ENCODE assay signal across 17 cellular contexts in the genomic region with DNA sequence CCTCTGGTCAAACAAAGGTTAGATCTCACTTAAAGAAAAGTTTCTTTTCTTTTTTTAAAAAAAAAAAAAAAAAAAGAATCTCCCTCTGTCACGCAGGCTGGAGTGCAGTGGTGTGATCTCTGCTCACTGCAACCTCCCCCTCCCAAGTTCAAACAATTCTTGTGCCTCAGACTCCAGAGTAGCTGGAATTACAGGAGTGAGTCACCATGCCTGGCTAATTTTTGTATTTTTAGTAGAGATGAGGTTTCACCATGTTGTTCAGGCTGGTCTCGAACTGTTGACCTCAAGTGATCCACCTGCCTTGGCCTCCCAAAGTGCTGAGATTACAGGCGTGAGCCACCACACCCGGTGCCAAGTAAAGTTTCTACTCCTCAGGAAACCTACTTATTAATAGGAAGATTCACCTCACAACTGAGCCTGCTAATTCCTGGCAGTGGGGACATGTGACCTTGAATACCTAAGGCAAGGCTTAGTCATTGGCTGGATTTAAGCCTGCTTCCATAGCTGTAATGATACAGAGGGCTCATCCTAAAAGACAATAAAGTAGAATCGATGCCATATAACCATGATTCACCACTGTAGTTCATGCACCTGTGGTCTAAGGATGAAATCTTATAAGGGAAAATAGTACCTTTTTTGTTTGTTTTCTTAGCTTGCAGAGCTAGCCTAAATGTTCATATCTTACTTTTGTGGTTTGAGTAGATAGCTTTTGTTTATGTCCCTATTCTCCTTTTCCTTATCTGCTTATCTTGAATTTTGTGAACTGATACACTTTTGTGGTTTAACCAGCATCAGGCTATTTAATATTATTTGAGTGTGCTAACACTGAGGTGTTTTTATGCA. TPM values are rescaled to one million over a fixed set of nuclear protein-coding genes. Genes with fewer than 3 reads are reported as not detected.
DNase-seq lines count a peak whose midpoint lies in the region; ATAC-seq, FAIRE-seq and TF ChIP-seq lines count a peak whose summit lies in the region.
"Had no signal": no experiment of that assay in that cellular context is flagged by ENCODE, and none has a peak within 500 bp of the region (broad histone marks: within the 10 kb centered on the region; RNA-seq: fewer than 3 reads in every experiment).

No MANE protein-coding gene starts in this region.

- H3K36me3 Mint-ChIP-seq in stimulated activated memory B cell treated with anti-CD40 and anti-IgM and Interleukin-4, amounts not matched to agents 10 μg/mL and 1 μg/mL and 100 μg/mL, for 72 hours = no peaks in the 10 kb centered on the region

- no peaks in the 10 kb centered on the region for H3K27me3 Mint-ChIP-seq in stimulated activated memory B cell treated with anti-CD40 and anti-IgM and Interleukin-4, amounts not matched to agents 10 μg/mL and 1 μg/mL and 100 μg/mL, for 72 hours

- no peak overlapping the region for H3K4me3 ChIP-seq in bronchial epithelial cell (ENCODE audit: low read depth, low read length)
- H3K4me3 ChIP-seq: dorsolateral prefrontal cortex, skin epidermis, stomach had no signal

- H3K27ac Mint-ChIP-seq in stimulated activated memory B cell treated with anti-CD40 and anti-IgM and Interleukin-4, amounts not matched to agents 10 μg/mL and 1 μg/mL and 100 μg/mL, for 72 hours = no peak overlapping the region
- H3K27ac Mint-ChIP-seq: activated T-helper 2 cell treated with anti-CD3 and anti-CD28 coated beads, Interferon-gamma antibody, Interleukin-2, Interleukin-4, amounts not matched to agents 10 μg/mL and 5 μg/mL and 100 μg/mL, durations not matched to agents 14 hours and 24 hours and 36 hours had no signal

- no peak for TF ChIP-seq CTCF in bronchial epithelial cell (IDR thresholded peaks at IDR 0.05; ENCODE audit: insufficient read depth, low read length, severe bottlenecking)

- peak; percentile 23 for DNase-seq in NCI-H2196 (lab: John Stamatoyannopoulos, UW; ENCODE audit: unreplicated experiment)
- no peak for DNase-seq in NCI-H2196 treated with DMSO at 0.1 percent for 48 hours (lab: John Stamatoyannopoulos, UW; ENCODE audit: unreplicated experiment)
- peak; percentile 87 for DNase-seq in M059J (ENCODE audit: low read depth)
- DNase-seq in bronchial epithelial cell (ENCODE audit: low read depth) = peak; percentile 27
- peak; percentile 23 for DNase-seq in urothelium cell line (ENCODE audit: low spot score)
- no peak for DNase-seq in activated naive CD4-positive, alpha-beta T cell treated with anti-CD3 and anti-CD28 coated beads, Interleukin-2, amount 50 U/mL, for 16 hours
- DNase-seq: activated CD4-positive, alpha-beta T cell treated with anti-CD3 and anti-CD28 coated beads, Interleukin-2, amount 50 U/mL, for 48 hours; anterior cingulate cortex; dorsolateral prefrontal cortex; NCI-H1105; NCI-H524 treated with DMSO at 0.1 percent for 48 hours; stomach had no signal

- FAIRE-seq in bronchial epithelial cell (lab: Jason Lieb, UNC) (no peak), urothelium cell line (lab: Jason Lieb, UNC) (no peak)
- FAIRE-seq: frontal cortex had no signal

- no peaks in the 10 kb centered on the region for H3K27me3 ChIP-seq in bronchial epithelial cell (ENCODE audit: control insufficient read depth, insufficient read depth, low read length)

- no peaks in the 10 kb centered on the region for H3K4me1 Mint-ChIP-seq in stimulated activated memory B cell treated with anti-CD40 and anti-IgM and Interleukin-4, amounts not matched to agents 10 μg/mL and 1 μg/mL and 100 μg/mL, for 72 hours

- H3K4me3 Mint-ChIP-seq in stimulated activated memory B cell treated with anti-CD40 and anti-IgM and Interleukin-4, amounts not matched to agents 10 μg/mL and 1 μg/mL and 100 μg/mL, for 72 hours = no peak overlapping the region

- no peaks in the 10 kb centered on the region for H3K36me3 ChIP-seq in bronchial epithelial cell (ENCODE audit: control insufficient read depth, insufficient read depth, low read length)
- H3K36me3 ChIP-seq: stomach had no signal

- peaks cover 2% of the 10 kb centered on the region for H3K9me3 Mint-ChIP-seq in stimulated activated memory B cell treated with anti-CD40 and anti-IgM and Interleukin-4, amounts not matched to agents 10 μg/mL and 1 μg/mL and 100 μg/mL, for 72 hours
- H3K9me3 Mint-ChIP-seq: activated T-helper 2 cell treated with anti-CD3 and anti-CD28 coated beads, Interferon-gamma antibody, Interleukin-2, Interleukin-4, amounts not matched to agents 10 μg/mL and 5 μg/mL and 100 μg/mL, durations not matched to agents 14 hours and 24 hours and 36 hours had no signal

- ATAC-seq in GM21723 (IDR thresholded peaks at IDR 0.05; ENCODE audit: unreplicated experiment) = no peak
- no peak for ATAC-seq in stimulated activated memory B cell treated with anti-CD40 and anti-IgM and Interleukin-4, amounts not matched to agents 10 μg/mL and 1 μg/mL and 100 μg/mL, for 72 hours

RNA-seq across cellular contexts. Expression of gene RBMS3, which starts 24.8 kb away (rescaled TPM):
- total RNA-seq in M059J (2014; rRNA removed; shearing (Covaris generic)) = 7.9 and 12.1 TPM in 2 replicates
- total RNA-seq in bronchial epithelial cell = 3.4 and 5.9 TPM in 2 replicates

Comparison
In these comparisons a context has a peak if more than half of its experiments do, and no peak if none do; other contexts are left out.
1. DNase-seq: peak in NCI-H2196 (single experiment), M059J (single experiment), bronchial epithelial cell (single experiment) and urothelium cell line (single experiment); none in NCI-H2196 treated with DMSO at 0.1 percent for 48 hours (single experiment) and activated naive CD4-positive, alpha-beta T cell treated with anti-CD3 and anti-CD28 coated beads, Interleukin-2, amount 50 U/mL, for 16 hours (single experiment).